ENCODE assay signal across 1 cellular context in genomic region chr10:102644066-102644645, GRCh38.
A peak's percentile ranks its signal among the peaks of the same experiment; 100 is the strongest.
TF ChIP-seq lines count a peak whose summit lies in the region.

TRIM8 (plus strand) TSS chr10:102644479; CDS start chr10:102644618, 139 bp downstream.

TF ChIP-seq in K562, 482 proteins besides CTCF, POLR2A, EP300 and RAD21 (continued from another document and continues in another):
- TF ChIP-seq CUX1 (CRISPR knock-in tag; IDR thresholded peaks at IDR 0.05): no peak
- TF ChIP-seq TBP (optimal IDR thresholded peaks at IDR 0.05; ENCODE audit: low read depth, low read length): peak; percentile 34
- TF ChIP-seq RBFOX2 (IDR thresholded peaks at IDR 0.05; ENCODE audit: low read depth, low read length): peak; percentile 65
- TF ChIP-seq EZH2 (IDR thresholded peaks at IDR 0.05; ENCODE audit: borderline replicate concordance, low read depth, low read length): no peak
- TF ChIP-seq ZNF184 (CRISPR knock-in tag; IDR thresholded peaks at IDR 0.05): no peak
- TF ChIP-seq EHMT2 (IDR thresholded peaks at IDR 0.05): no peak
- no peak for TF ChIP-seq CBX3 (IDR thresholded peaks at IDR 0.05; ENCODE audit: borderline replicate concordance in 1 of 2, low read length in 2 of 2)
- TF ChIP-seq NCOR1 (IDR thresholded peaks at IDR 0.05): no peak
- no peak for TF ChIP-seq ESRRB (CRISPR knock-in tag; IDR thresholded peaks at IDR 0.05; ENCODE audit: borderline replicate concordance)
- TF ChIP-seq TRIM25 (IDR thresholded peaks at IDR 0.05; ENCODE audit: borderline replicate concordance): no peak
- TF ChIP-seq ZNF12 (CRISPR knock-in tag; IDR thresholded peaks at IDR 0.05): no peak
- no peak for TF ChIP-seq MYNN (IDR thresholded peaks at IDR 0.05)
- no peak for TF ChIP-seq MYNN (CRISPR knock-in tag; IDR thresholded peaks at IDR 0.05)
- TF ChIP-seq YY1 (IDR thresholded peaks at IDR 0.05; ENCODE audit: borderline replicate concordance in 1 of 3, control insufficient read depth in 1 of 3, extremely low read depth in 1 of 3, insufficient read depth in 3 of 3, insufficient read length in 1 of 3, insufficient replicate concordance in 2 of 3, low read depth in 1 of 3, low read length in 2 of 3): peak in 1 of 3 experiments; percentile 24
- no peak for TF ChIP-seq ELF4 (CRISPR knock-in tag; IDR thresholded peaks at IDR 0.05)
- TF ChIP-seq KDM4B (IDR thresholded peaks at IDR 0.05; ENCODE audit: borderline replicate concordance in 2 of 2, low read depth in 1 of 2): no peak
- TF ChIP-seq NONO (IDR thresholded peaks at IDR 0.05; ENCODE audit: low read depth in 2 of 2, low read length in 1 of 2): peak in 1 of 2 experiments; percentile 57; a peak in 2 of 4 replicates
- no peak for TF ChIP-seq KLF6 (CRISPR knock-in tag; IDR thresholded peaks at IDR 0.05; ENCODE audit: borderline replicate concordance)
- 0 out of 2 replicates have a peak, but pooled peaks have one; percentile 11 for TF ChIP-seq GABPA (tag; conservative IDR thresholded peaks at IDR 0.05; ENCODE audit: low read depth)
- no peak for TF ChIP-seq PTTG1 (tag; IDR thresholded peaks at IDR 0.05; ENCODE audit: low read depth)
- no peak; the same call in 1 of the 2 replicates for TF ChIP-seq CBX1 (IDR thresholded peaks at IDR 0.05; ENCODE audit: low read depth)
- TF ChIP-seq RREB1 (CRISPR knock-in tag; IDR thresholded peaks at IDR 0.05): peak; percentile 59; the same call in 1 of the 2 replicates
- TF ChIP-seq ZNF511 (CRISPR knock-in tag; IDR thresholded peaks at IDR 0.05): no peak
- no peak for TF ChIP-seq HOMEZ (CRISPR knock-in tag; IDR thresholded peaks at IDR 0.05)
- TF ChIP-seq HDGF (IDR thresholded peaks at IDR 0.05): no peak
- TF ChIP-seq ZFP30 (CRISPR knock-in tag; IDR thresholded peaks at IDR 0.05; ENCODE audit: borderline replicate concordance): no peak
- TF ChIP-seq ZNF639 (CRISPR knock-in tag; conservative IDR thresholded peaks at IDR 0.05 in 1 of 2, IDR thresholded peaks at IDR 0.05 in 1 of 2): no peak
- no peak for TF ChIP-seq BCLAF1 (IDR thresholded peaks at IDR 0.05; ENCODE audit: borderline replicate concordance in 1 of 2, control insufficient read depth in 1 of 2, low read depth in 2 of 2, low read length in 1 of 2)
- TF ChIP-seq BRD9 (IDR thresholded peaks at IDR 0.05; ENCODE audit: low read depth, partially characterized antibody): no peak
- TF ChIP-seq POLR3G (IDR thresholded peaks at IDR 0.05; ENCODE audit: extremely low read depth, insufficient read length, insufficient replicate concordance): no peak
- TF ChIP-seq CTBP1 (IDR thresholded peaks at IDR 0.05; ENCODE audit: borderline replicate concordance): peak; percentile 87
- TF ChIP-seq FOXA3 (CRISPR knock-in tag; conservative IDR thresholded peaks at IDR 0.05 in 1 of 2, IDR thresholded peaks at IDR 0.05 in 1 of 2): no peak
- no peak for TF ChIP-seq ZHX1 (conservative IDR thresholded peaks at IDR 0.05; ENCODE audit: low read length)
- no peak for TF ChIP-seq FOXP1 (CRISPR knock-in tag; IDR thresholded peaks at IDR 0.05)
- no peak for TF ChIP-seq TBL1XR1 (IDR thresholded peaks at IDR 0.05; ENCODE audit: low read length in 2 of 2)
